ENCODE assay signal across 1 cellular context in genomic region chr9:122777935-122778671, GRCh38.
TF ChIP-seq lines count a peak whose summit lies in the region.

No MANE protein-coding gene starts in this region.

TF ChIP-seq in Ishikawa, 13 proteins besides CTCF, POLR2A, EP300 and RAD21:
- TF ChIP-seq TAF1 (IDR thresholded peaks at IDR 0.05; ENCODE audit: low read depth) (no peak), TCF12 (IDR thresholded peaks at IDR 0.05; ENCODE audit: low read depth) (no peak), TEAD4 (IDR thresholded peaks at IDR 0.05) (peak; percentile 73), ZBTB7A (IDR thresholded peaks at IDR 0.05; ENCODE audit: low read depth) (no peak), NFIC (IDR thresholded peaks at IDR 0.05) (no peak), MAX (IDR thresholded peaks at IDR 0.05) (no peak)
